Comparison of ENCODE assay signal across 1 cellular context in the genomic region with DNA sequence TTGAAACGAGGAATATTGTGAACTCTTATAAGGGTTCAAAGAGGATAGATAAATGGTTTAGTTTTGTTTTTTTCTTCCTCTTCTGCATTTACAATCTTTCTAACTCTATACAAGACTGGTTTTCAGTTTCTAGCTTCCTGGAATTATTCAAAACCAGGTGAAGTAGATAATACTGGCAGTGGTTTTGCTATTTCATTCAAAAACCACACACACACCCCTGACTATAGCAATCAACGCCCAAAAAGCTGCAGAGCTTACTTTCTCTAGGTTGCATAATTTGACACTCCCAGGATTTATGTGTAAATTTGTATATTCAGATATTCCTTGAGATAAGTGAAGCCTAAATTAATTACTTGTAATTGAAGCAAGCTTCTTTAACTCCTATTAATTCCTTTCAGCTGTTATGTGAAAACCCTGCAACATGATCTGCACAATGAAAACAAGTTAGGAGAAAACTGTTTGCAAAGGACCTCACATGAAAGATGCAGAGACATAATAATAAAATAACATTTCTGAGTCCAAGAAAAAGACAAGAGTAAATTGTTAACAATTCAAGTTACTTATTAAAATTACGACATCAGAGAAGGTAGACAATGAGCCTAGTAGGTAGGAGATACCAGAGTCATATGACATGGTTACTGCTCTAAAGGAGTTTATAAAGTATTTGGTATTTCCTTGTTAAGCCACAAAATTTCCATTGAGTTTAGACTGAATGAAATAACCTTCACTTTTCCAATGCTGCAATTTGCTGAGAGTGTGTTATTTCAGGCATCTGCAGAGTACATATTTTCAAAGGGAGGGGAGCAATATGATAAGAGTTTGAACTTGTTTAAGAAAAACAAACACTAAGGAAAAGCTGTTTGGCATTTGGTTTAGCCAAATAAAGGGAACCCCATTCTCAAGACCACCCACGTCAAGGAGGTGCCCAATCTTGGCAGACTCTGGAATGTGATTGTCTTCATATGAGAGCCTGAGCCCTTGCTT.
A peak's percentile ranks its signal among the peaks of the same experiment; 100 is the strongest.
TF ChIP-seq lines count a peak whose summit lies in the region.

No MANE protein-coding gene starts in this region.

TF ChIP-seq in HepG2, 621 proteins besides CTCF, POLR2A, EP300 and RAD21 (continued from another document and continues in another):
- TF ChIP-seq ZNF800 (CRISPR knock-in tag; IDR thresholded peaks at IDR 0.05), result no peak
- no peak for TF ChIP-seq EED (CRISPR knock-in tag; IDR thresholded peaks at IDR 0.05)
- no peak for TF ChIP-seq ZNF878 (CRISPR knock-in tag; IDR thresholded peaks at IDR 0.05)
- TF ChIP-seq ZNF484 (CRISPR knock-in tag; IDR thresholded peaks at IDR 0.05; ENCODE audit: borderline replicate concordance, low read depth), result no peak
- TF ChIP-seq ZNF367 (CRISPR knock-in tag; IDR thresholded peaks at IDR 0.05; ENCODE audit: borderline replicate concordance), result no peak
- TF ChIP-seq NR2F1 (CRISPR knock-in tag; IDR thresholded peaks at IDR 0.05), result 0 out of 4 replicates have a peak, but pooled peaks of 1 of the 2 experiments have one; percentile 6
- no peak for TF ChIP-seq ZSCAN20 (CRISPR knock-in tag; IDR thresholded peaks at IDR 0.05; ENCODE audit: borderline replicate concordance)
- no peak for TF ChIP-seq KDM5A (IDR thresholded peaks at IDR 0.05; ENCODE audit: borderline replicate concordance, low read length)
- no peak for TF ChIP-seq ZFX (CRISPR knock-in tag; IDR thresholded peaks at IDR 0.05; ENCODE audit: low read depth)
- TF ChIP-seq ZNF3 (CRISPR knock-in tag; IDR thresholded peaks at IDR 0.05), result no peak
- no peak for TF ChIP-seq ATF5 (CRISPR knock-in tag; IDR thresholded peaks at IDR 0.05; ENCODE audit: low read depth)
- TF ChIP-seq NFE2L2 (IDR thresholded peaks at IDR 0.05; ENCODE audit: low read length), result no peak
- TF ChIP-seq FOXJ3 (CRISPR knock-in tag; IDR thresholded peaks at IDR 0.05; ENCODE audit: borderline replicate concordance), result peak; percentile 59; the same call in 1 of the 2 replicates
- peak; percentile 42; the same call in 1 of the 2 replicates for TF ChIP-seq ELF3 (CRISPR knock-in tag; IDR thresholded peaks at IDR 0.05)
- no peak for TF ChIP-seq SKIL (CRISPR knock-in tag; IDR thresholded peaks at IDR 0.05; ENCODE audit: borderline replicate concordance)
- TF ChIP-seq ZNF503 (CRISPR knock-in tag; IDR thresholded peaks at IDR 0.05), result no peak
- no peak for TF ChIP-seq ZFP36L1 (CRISPR knock-in tag; IDR thresholded peaks at IDR 0.05)
- TF ChIP-seq DDIT3 (CRISPR knock-in tag; IDR thresholded peaks at IDR 0.05), result no peak
- no peak for TF ChIP-seq MATR3 (CRISPR knock-in tag; IDR thresholded peaks at IDR 0.05)
- TF ChIP-seq ZNF432 (CRISPR knock-in tag; IDR thresholded peaks at IDR 0.05; ENCODE audit: borderline replicate concordance), result no peak
- TF ChIP-seq REL (CRISPR knock-in tag; conservative IDR thresholded peaks at IDR 0.05), result no peak
- TF ChIP-seq ZNF280D (CRISPR knock-in tag; IDR thresholded peaks at IDR 0.05), result no peak
- TF ChIP-seq CBX2 (IDR thresholded peaks at IDR 0.05; ENCODE audit: low read depth, low read length), result no peak
- no peak for TF ChIP-seq CBX2 (CRISPR knock-in tag; IDR thresholded peaks at IDR 0.05; ENCODE audit: low read depth)
- TF ChIP-seq CBX5 (CRISPR knock-in tag; IDR thresholded peaks at IDR 0.05; ENCODE audit: borderline replicate concordance), result no peak
- no peak for TF ChIP-seq HHEX (CRISPR knock-in tag; IDR thresholded peaks at IDR 0.05)
- no peak for TF ChIP-seq ZNF556 (CRISPR knock-in tag; IDR thresholded peaks at IDR 0.05; ENCODE audit: borderline replicate concordance)
- TF ChIP-seq, protein P1, sequence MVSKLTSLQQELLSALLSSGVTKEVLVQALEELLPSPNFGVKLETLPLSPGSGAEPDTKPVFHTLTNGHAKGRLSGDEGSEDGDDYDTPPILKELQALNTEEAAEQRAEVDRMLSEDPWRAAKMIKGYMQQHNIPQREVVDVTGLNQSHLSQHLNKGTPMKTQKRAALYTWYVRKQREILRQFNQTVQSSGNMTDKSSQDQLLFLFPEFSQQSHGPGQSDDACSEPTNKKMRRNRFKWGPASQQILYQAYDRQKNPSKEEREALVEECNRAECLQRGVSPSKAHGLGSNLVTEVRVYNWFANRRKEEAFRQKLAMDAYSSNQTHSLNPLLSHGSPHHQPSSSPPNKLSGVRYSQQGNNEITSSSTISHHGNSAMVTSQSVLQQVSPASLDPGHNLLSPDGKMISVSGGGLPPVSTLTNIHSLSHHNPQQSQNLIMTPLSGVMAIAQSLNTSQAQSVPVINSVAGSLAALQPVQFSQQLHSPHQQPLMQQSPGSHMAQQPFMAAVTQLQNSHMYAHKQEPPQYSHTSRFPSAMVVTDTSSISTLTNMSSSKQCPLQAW (CRISPR knock-in tag; IDR thresholded peaks at IDR 0.05), result no peak
- no peak for TF ChIP-seq PLRG1 (conservative IDR thresholded peaks at IDR 0.05)
- TF ChIP-seq TRIM22 (IDR thresholded peaks at IDR 0.05), result no peak
- peak; percentile 56; the same call in 1 of the 2 replicates for TF ChIP-seq GATAD2A (CRISPR knock-in tag; IDR thresholded peaks at IDR 0.05)
- TF ChIP-seq HDAC6 (IDR thresholded peaks at IDR 0.05; ENCODE audit: low read depth, low read length), result no peak
- TF ChIP-seq ZNF331 (CRISPR knock-in tag; IDR thresholded peaks at IDR 0.05), result 0 out of 2 replicates have a peak, but pooled peaks have one; percentile 21
- no peak for TF ChIP-seq JUNB (CRISPR knock-in tag; IDR thresholded peaks at IDR 0.05; ENCODE audit: borderline replicate concordance)
- no peak for TF ChIP-seq ZNF12 (CRISPR knock-in tag; IDR thresholded peaks at IDR 0.05)
- TF ChIP-seq ZBTB8A (CRISPR knock-in tag; IDR thresholded peaks at IDR 0.05; ENCODE audit: borderline replicate concordance, low read depth), result no peak
- TF ChIP-seq JARID2 (CRISPR knock-in tag; IDR thresholded peaks at IDR 0.05; ENCODE audit: insufficient replicate concordance), result no peak
- no peak for TF ChIP-seq SOX13 (IDR thresholded peaks at IDR 0.05)
- TF ChIP-seq SOX13 (CRISPR knock-in tag; conservative IDR thresholded peaks at IDR 0.05 in 1 of 2, IDR thresholded peaks at IDR 0.05 in 1 of 2), result peak in 1 of 2 experiments; percentile 82; a peak in 2 of 4 replicates
- TF ChIP-seq ZNF362 (CRISPR knock-in tag; IDR thresholded peaks at IDR 0.05; ENCODE audit: borderline replicate concordance), result no peak
- TF ChIP-seq, protein P2, sequence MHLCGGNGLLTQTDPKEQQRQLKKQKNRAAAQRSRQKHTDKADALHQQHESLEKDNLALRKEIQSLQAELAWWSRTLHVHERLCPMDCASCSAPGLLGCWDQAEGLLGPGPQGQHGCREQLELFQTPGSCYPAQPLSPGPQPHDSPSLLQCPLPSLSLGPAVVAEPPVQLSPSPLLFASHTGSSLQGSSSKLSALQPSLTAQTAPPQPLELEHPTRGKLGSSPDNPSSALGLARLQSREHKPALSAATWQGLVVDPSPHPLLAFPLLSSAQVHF (CRISPR knock-in tag; IDR thresholded peaks at IDR 0.05), result no peak
- TF ChIP-seq JDP2 (CRISPR knock-in tag; IDR thresholded peaks at IDR 0.05; ENCODE audit: borderline replicate concordance), result no peak
- TF ChIP-seq ZNF274 (CRISPR knock-in tag; IDR thresholded peaks at IDR 0.05), result no peak
- no peak for TF ChIP-seq ZBTB20 (CRISPR knock-in tag; IDR thresholded peaks at IDR 0.05; ENCODE audit: borderline replicate concordance, low read depth)
- no peak for TF ChIP-seq ZFP41 (CRISPR knock-in tag; IDR thresholded peaks at IDR 0.05; ENCODE audit: borderline replicate concordance)
- TF ChIP-seq KDM1A (CRISPR knock-in tag; IDR thresholded peaks at IDR 0.05), result no peak
